8 cellular contexts compared by ENCODE assay signal in the genomic region with DNA sequence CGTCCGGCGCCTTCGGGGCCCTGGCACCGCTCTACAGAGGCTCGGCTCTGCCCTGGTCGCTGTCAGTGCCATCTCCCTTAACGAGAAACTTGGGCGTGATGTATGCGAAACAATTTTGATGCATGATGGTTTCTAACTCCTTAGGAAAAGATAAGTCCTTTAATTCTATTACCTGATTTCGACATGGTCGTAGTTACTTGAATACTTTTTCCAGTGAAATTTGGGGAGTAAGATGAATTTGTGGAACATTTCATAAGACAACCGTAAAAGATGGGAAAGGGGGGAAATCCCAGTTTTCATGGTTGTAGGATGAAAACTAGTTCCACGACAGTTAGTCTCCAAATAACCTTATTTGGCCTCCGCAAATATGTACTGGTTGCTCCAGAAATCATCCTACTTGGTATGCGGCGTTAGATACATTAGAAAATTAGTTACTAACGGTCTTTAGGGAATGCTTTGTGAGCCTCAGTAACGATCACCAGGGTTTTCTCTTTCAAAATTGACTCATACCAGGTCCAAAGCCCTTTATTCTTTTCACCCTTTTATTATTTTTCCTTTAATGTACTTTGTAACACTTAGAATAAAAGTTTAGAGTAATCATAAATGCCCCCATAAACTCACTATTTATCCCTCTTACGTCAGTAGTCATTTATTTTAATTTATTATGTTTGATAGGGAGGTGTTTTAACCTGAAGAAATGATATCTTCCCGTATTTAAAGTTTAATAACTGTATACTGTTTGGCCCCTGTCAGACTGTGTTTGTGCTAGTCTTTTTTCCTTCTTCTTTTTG. TPM values are rescaled to one million over a fixed set of nuclear protein-coding genes. Genes with fewer than 3 reads are reported as not detected.
DNase-seq lines count a peak whose midpoint lies in the region; ATAC-seq, FAIRE-seq and TF ChIP-seq lines count a peak whose summit lies in the region.

No MANE protein-coding gene starts in this region.

- H3K4me3 Mint-ChIP-seq in T-helper 1 cell treated with Interleukin-12 subunit alpha and Interleukin-12 subunit beta and Interleukin-4 antibody, amounts not matched to agents 30 μg/mL and 1 μg/mL, for 36 hours = peak overlapping the region; percentile 80

- peaks cover 31% of the 10 kb centered on the region for H3K27me3 Mint-ChIP-seq in T-helper 1 cell treated with Interleukin-12 subunit alpha and Interleukin-12 subunit beta and Interleukin-4 antibody, amounts not matched to agents 30 μg/mL and 1 μg/mL, for 36 hours (ENCODE audit: low read depth)

- whole genome bisulfite sequencing in A549 (ENCODE audit: missing lambda C conversion rate) = 21% methylated on average over 14 of the region's 21 CpGs
- WGBS in sigmoid colon, 2 donors = 13 to 23% methylated on average over 21 of the region's 21 CpGs

- H3K4me1 ChIP-seq in A549 (peaks cover 8% of the 10 kb centered on the region; the same call in 1 of the 3 replicates), sigmoid colon (peaks cover 0 to 34% (median 19%) of the 10 kb centered on the region in 4 donors)

- TF ChIP-seq EP300 in A549 (IDR thresholded peaks at IDR 0.05) = no peak
- TF ChIP-seq EP300 in sigmoid colon (IDR thresholded peaks at IDR 0.05) = no peak

- peaks cover 1% of the 10 kb centered on the region for H3K36me3 Mint-ChIP-seq in T-helper 1 cell treated with Interleukin-12 subunit alpha and Interleukin-12 subunit beta and Interleukin-4 antibody, amounts not matched to agents 30 μg/mL and 1 μg/mL, for 36 hours (ENCODE audit: low read depth)

- no peak overlapping the region for H3K27ac Mint-ChIP-seq in T-helper 1 cell treated with Interleukin-12 subunit alpha and Interleukin-12 subunit beta and Interleukin-4 antibody, amounts not matched to agents 30 μg/mL and 1 μg/mL, for 36 hours

- ATAC-seq in A549 = no peak
- ATAC-seq in HG02588 (IDR thresholded peaks at IDR 0.05; ENCODE audit: unreplicated experiment) = no peak

- H3K27me3 ChIP-seq in sigmoid colon = no peaks in the 10 kb centered on the region

- DNase-seq in A549 (ENCODE audit: low read depth in 1 of 2, low spot score in 1 of 2) (no peak), GM12891 (ENCODE audit: insufficient read length, low spot score) (no peak), foreskin fibroblast (peak in 1 of 2 donors; percentile 32), sigmoid colon (no peak), OCI-M2 (lab: John Stamatoyannopoulos, UW; ENCODE audit: unreplicated experiment) (no peak), NCI-H82 treated with DMSO at 0.1 percent for 48 hours (lab: John Stamatoyannopoulos, UW; ENCODE audit: unreplicated experiment) (no peak)

- no peak for TF ChIP-seq POLR2A in A549 (IDR thresholded peaks at IDR 0.05; ENCODE audit: low read length)
- TF ChIP-seq POLR2A in GM12891 (IDR thresholded peaks at IDR 0.05; ENCODE audit: low read depth, low read length) = no peak
- no peak for TF ChIP-seq POLR2A in sigmoid colon (IDR thresholded peaks at IDR 0.05)

- FAIRE-seq in A549 (lab: Jason Lieb, UNC) (no peak), GM12891 (lab: Jason Lieb, UNC) (peak; percentile 54)

- no peak for TF ChIP-seq RAD21 in A549 (conservative IDR thresholded peaks at IDR 0.05 in 1 of 2, IDR thresholded peaks at IDR 0.05 in 1 of 2)

- no peaks in the 10 kb centered on the region for H3K9me3 Mint-ChIP-seq in T-helper 1 cell treated with Interleukin-12 subunit alpha and Interleukin-12 subunit beta and Interleukin-4 antibody, amounts not matched to agents 30 μg/mL and 1 μg/mL, for 36 hours

- CTCF ChIA-PET in A549 (lab: Yijun Ruan, JAX) = interaction anchor here (0.6 to 1.5 kb wide), 4 partner anchors 178 to 720 kb away, joined by 3 to 4 read pairs (median 3); no protein-coding TSS in a partner anchor

- no peaks in the 10 kb centered on the region for H3K9me3 ChIP-seq in A549
- H3K9me3 ChIP-seq in sigmoid colon = no peaks in the 10 kb centered on the region

- H3K4me2 ChIP-seq in A549 = peak overlapping the region; percentile 77

- intact Hi-C loops in sigmoid colon (cut with DNase I) = loop anchor here (2.0 to 5.0 kb wide), 2 partner anchors 139 to 182 kb away; a partner anchor contains a TSS

- H3K4me3 ChIP-seq in A549 = peak overlapping the region; percentile 75
- H3K4me3 ChIP-seq in foreskin fibroblast (ENCODE audit: low read depth in 1 of 2, low read length in 2 of 2) = peak overlapping the region; percentile 65 to 80
- H3K4me3 ChIP-seq in sigmoid colon = peak overlapping the region; percentile 76 to 98 (median 94)

- TF ChIP-seq CTCF in A549 (IDR thresholded peaks at IDR 0.05) (no peak), foreskin fibroblast (IDR thresholded peaks at IDR 0.05; ENCODE audit: low read depth, low read length) (no peak), sigmoid colon (IDR thresholded peaks at IDR 0.05) (peak in 1 of 4 experiments; percentile 9)

- H3K27ac ChIP-seq in A549 = peak overlapping the region; percentile 82 to 99
- peak overlapping the region; percentile 96 to 99 (median 97) for H3K27ac ChIP-seq in sigmoid colon

- H3K4me1 Mint-ChIP-seq in T-helper 1 cell treated with Interleukin-12 subunit alpha and Interleukin-12 subunit beta and Interleukin-4 antibody, amounts not matched to agents 30 μg/mL and 1 μg/mL, for 36 hours (ENCODE audit: low read depth) = peaks cover 19% of the 10 kb centered on the region

- H3K36me3 ChIP-seq in sigmoid colon = peaks cover 0 to 24% (median 11%) of the 10 kb centered on the region in 4 donors

- POLR2A ChIA-PET in A549 (lab: Yijun Ruan, JAX) = interaction anchor here (1.1 kb wide), 2 partner anchors 181 to 263 kb away, joined by 3 to 6 read pairs; no protein-coding TSS in a partner anchor

TF ChIP-seq in A549, 52 proteins besides CTCF, POLR2A, EP300 and RAD21 (continues in another document):
- no peak for TF ChIP-seq GATA3 (IDR thresholded peaks at IDR 0.05; ENCODE audit: borderline replicate concordance)
- no peak for TF ChIP-seq RARB (CRISPR knock-in tag; IDR thresholded peaks at IDR 0.05)
- no peak for TF ChIP-seq SREBF2 (IDR thresholded peaks at IDR 0.05)
- no peak for TF ChIP-seq FOXS1 (CRISPR knock-in tag; IDR thresholded peaks at IDR 0.05)
- TF ChIP-seq, protein P1, sequence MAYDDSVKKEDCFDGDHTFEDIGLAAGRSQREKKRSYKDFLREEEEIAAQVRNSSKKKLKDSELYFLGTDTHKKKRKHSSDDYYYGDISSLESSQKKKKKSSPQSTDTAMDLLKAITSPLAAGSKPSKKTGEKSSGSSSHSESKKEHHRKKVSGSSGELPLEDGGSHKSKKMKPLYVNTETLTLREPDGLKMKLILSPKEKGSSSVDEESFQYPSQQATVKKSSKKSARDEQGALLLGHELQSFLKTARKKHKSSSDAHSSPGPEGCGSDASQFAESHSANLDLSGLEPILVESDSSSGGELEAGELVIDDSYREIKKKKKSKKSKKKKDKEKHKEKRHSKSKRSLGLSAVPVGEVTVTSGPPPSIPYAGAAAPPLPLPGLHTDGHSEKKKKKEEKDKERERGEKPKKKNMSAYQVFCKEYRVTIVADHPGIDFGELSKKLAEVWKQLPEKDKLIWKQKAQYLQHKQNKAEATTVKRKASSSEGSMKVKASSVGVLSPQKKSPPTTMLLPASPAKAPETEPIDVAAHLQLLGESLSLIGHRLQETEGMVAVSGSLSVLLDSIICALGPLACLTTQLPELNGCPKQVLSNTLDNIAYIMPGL (CRISPR knock-in tag; IDR thresholded peaks at IDR 0.05; ENCODE audit: borderline replicate concordance) = no peak
- TF ChIP-seq EHMT2 (IDR thresholded peaks at IDR 0.05; ENCODE audit: low read depth) = no peak
- TF ChIP-seq RNF2 (IDR thresholded peaks at IDR 0.05; ENCODE audit: borderline replicate concordance, low read depth) = no peak
- no peak for TF ChIP-seq HEYL (CRISPR knock-in tag; IDR thresholded peaks at IDR 0.05)
- no peak for TF ChIP-seq HOXB5 (CRISPR knock-in tag; IDR thresholded peaks at IDR 0.05)
- no peak for TF ChIP-seq HDAC2 (IDR thresholded peaks at IDR 0.05)

TF ChIP-seq in GM12891, 5 proteins besides CTCF, POLR2A, EP300 and RAD21:
- no peak for TF ChIP-seq POLR2AphosphoS5 (IDR thresholded peaks at IDR 0.05; ENCODE audit: low read depth, low read length)
- no peak for TF ChIP-seq POU2F2 (IDR thresholded peaks at IDR 0.05; ENCODE audit: low read depth, low read length)
- no peak for TF ChIP-seq TAF1 (IDR thresholded peaks at IDR 0.05; ENCODE audit: low read depth, low read length)
- no peak for TF ChIP-seq PAX5 (IDR thresholded peaks at IDR 0.05; ENCODE audit: insufficient read depth, low read length, severe bottlenecking)
- no peak for TF ChIP-seq SPI1 (IDR thresholded peaks at IDR 0.05; ENCODE audit: low read depth, low read length)

RNA-seq across cellular contexts. Expression of a gene that starts 0.9 kb away (rescaled TPM):
- polyA plus RNA-seq in A549 (2011; rRNA removed) (38.3 and 38.5 TPM in 2 replicates), A549 (2017; fragmentation: RNase III; extraction: RNeasy Plus Mini Kit Qiagen cat#74134 plus additional on column Dnase treatment) (18.1 to 20.6 TPM (median 19.4 TPM) in 3 replicates), sigmoid colon (1 to 10 TPM; 3.6 to 9.1 (median 4.6) TPM)
- 11.7 and 13.7 TPM in 2 replicates for polyA plus RNA-seq in A549 (2012; cell fraction: cytosol; rRNA removed)
- 5.8 and 7.6 TPM in 2 replicates for polyA plus RNA-seq in A549 (2012; cell fraction: nucleus; rRNA removed)
- polyA minus RNA-seq in A549 (2011; rRNA and poly(A)+ RNA removed) = 52.7 TPM in 2 replicates
- 20.8 TPM for polyA plus RNA-seq in GM12891 (2012; ENCODE audit: low read depth, missing spikeins)
- 10 to 100 TPM; 69.2 to 88.3 (median 79.1) TPM for total RNA-seq in sigmoid colon
